ENCODE assay signal across 8 cellular contexts in the genomic region with DNA sequence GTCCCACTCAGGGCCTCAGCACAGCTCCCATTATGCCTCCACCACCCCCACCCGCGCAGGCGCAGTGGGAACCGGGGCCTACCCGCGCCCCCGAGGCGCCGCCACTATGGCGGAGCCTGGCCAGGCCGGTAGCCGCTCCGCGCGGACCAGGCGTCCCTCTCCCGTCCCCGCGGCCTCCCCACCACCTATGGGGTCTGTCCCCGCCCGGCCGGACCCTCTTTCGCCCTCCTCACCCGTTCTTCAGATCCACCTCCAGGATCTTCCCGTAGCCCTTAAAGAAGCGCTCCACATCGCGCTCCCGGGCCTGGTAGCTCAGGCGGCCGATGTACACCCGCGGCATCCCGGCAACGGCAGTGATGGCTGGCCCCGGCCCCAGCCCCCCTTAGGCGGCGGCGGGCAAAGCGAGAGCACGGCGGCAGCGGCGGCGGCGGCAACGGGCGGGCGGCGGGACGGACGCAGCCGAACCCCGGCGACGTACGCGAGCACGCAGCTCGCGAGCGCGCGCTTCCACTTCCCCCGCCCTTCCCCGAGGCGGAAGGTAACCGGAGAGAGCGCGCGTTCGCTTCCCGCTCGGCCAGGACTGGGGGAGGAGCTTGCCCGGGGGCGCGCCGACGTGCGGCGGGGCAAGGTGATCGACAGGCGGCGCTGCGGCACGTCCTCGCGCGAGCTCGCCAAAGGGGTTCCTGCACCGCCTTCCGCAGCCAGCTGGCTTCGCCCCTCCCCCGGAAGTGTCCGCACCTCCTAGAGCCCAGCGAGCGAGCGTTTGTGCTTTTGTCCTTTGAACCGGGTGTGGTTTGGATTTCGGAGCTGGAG. TPM values are rescaled to one million over a fixed set of nuclear protein-coding genes. Genes with fewer than 3 reads are reported as not detected.
A peak's percentile ranks its signal among the peaks of the same experiment; 100 is the strongest.
DNase-seq lines count a peak whose midpoint lies in the region; ATAC-seq and TF ChIP-seq lines count a peak whose summit lies in the region.

A gene (minus strand): TSS at position 488 of the 813 bp plus-strand sequence. CDS start 148 bp downstream, at position 340.

- peaks cover 32% of the 10 kb centered on the region for H3K36me3 Mint-ChIP-seq in activated B cell treated with CpG ODN at 0.5 μM for 24 hours (ENCODE audit: low read depth)

- ATAC-seq in GM19023 (IDR thresholded peaks at IDR 0.05; ENCODE audit: unreplicated experiment) = peak; percentile 83
- peak; percentile 86 for ATAC-seq in HG03280 (IDR thresholded peaks at IDR 0.05; ENCODE audit: unreplicated experiment)
- peak; percentile 95 for ATAC-seq in activated B cell treated with CpG ODN at 0.5 μM for 24 hours (ENCODE audit: low read depth)

- CTCF ChIA-PET in activated B cell treated with CpG ODN at 0.5 μM for 24 hours (lab: Charles Lee) = interaction anchor here (0.7 to 3.9 kb wide), 9 partner anchors 10 to 445 kb away, joined by 3 to 25 read pairs (median 7); a partner anchor contains a TSS

- no peaks in the 10 kb centered on the region for H3K27me3 Mint-ChIP-seq in activated B cell treated with CpG ODN at 0.5 μM for 24 hours

- TF ChIP-seq CTCF in AG10803 (conservative IDR thresholded peaks at IDR 0.05; ENCODE audit: low read length) (peak; percentile 51), activated B cell treated with CpG ODN at 0.5 μM for 24 hours (IDR thresholded peaks at IDR 0.05) (no peak)

- H3K9me3 Mint-ChIP-seq in activated B cell treated with CpG ODN at 0.5 μM for 24 hours = no peaks in the 10 kb centered on the region

- DNase-seq in AG10803 (ENCODE audit: low read depth) = peak; percentile 99
- DNase-seq in NCI-H345 (lab: John Stamatoyannopoulos, UW) = peak; percentile 99
- peak; percentile 99 for DNase-seq in activated B cell treated with CpG ODN at 0.5 μM for 24 hours
- DNase-seq in caudate nucleus (lab: John Stamatoyannopoulos, UW) = peak; percentile 50 to 99 (median 96)
- peak; percentile 99 for DNase-seq in iPS-NIHi7 (ENCODE audit: extremely low spot score)
- DNase-seq in smooth muscle cell of the brain vasculature (ENCODE audit: low read depth, low spot score) = peak; percentile 97

- H3K4me3 ChIP-seq in AG10803 (ENCODE audit: low read length) = peak within 1 kb of the TSS; percentile 93

- H3K27ac ChIP-seq in caudate nucleus (ENCODE audit: low read depth, low read length) = peak within 1 kb of the TSS; percentile 99

- POLR2A ChIA-PET in activated B cell treated with CpG ODN at 0.5 μM for 24 hours (lab: Charles Lee) = interaction anchor here (0.6 to 3.0 kb wide), 30 partner anchors 8 to 853 kb away, joined by 3 to 29 read pairs (median 6); a partner anchor contains a TSS

- intact Hi-C loops in activated B cell treated with CpG ODN at 0.5 μM for 24 hours (cut with micrococcal nuclease) = loop anchor here (1.0 to 5.0 kb wide), 14 partner anchors 10 to 1884 kb away; a partner anchor contains a TSS

- H3K4me3 Mint-ChIP-seq in activated B cell treated with CpG ODN at 0.5 μM for 24 hours = peak within 1 kb of the TSS; percentile 95

- peak within 1 kb of the TSS; percentile 92 for H3K27ac Mint-ChIP-seq in activated B cell treated with CpG ODN at 0.5 μM for 24 hours

- peaks cover 45% of the 10 kb centered on the region for H3K4me1 Mint-ChIP-seq in activated B cell treated with CpG ODN at 0.5 μM for 24 hours

RNA-seq across cellular contexts. Expression of the gene that starts here (rescaled TPM):
- 80.3 and 92.6 TPM in 2 replicates for total RNA-seq in activated B cell treated with CpG ODN at 0.5 μM for 24 hours

Comparison
In these comparisons a context has a peak if more than half of its experiments do, and no peak if none do; other contexts are left out.
1. Peak in every context shown above with its lines: DNase-seq, ATAC-seq, H3K4me3 ChIP-seq and H3K27ac ChIP-seq.